In the genomic region with DNA sequence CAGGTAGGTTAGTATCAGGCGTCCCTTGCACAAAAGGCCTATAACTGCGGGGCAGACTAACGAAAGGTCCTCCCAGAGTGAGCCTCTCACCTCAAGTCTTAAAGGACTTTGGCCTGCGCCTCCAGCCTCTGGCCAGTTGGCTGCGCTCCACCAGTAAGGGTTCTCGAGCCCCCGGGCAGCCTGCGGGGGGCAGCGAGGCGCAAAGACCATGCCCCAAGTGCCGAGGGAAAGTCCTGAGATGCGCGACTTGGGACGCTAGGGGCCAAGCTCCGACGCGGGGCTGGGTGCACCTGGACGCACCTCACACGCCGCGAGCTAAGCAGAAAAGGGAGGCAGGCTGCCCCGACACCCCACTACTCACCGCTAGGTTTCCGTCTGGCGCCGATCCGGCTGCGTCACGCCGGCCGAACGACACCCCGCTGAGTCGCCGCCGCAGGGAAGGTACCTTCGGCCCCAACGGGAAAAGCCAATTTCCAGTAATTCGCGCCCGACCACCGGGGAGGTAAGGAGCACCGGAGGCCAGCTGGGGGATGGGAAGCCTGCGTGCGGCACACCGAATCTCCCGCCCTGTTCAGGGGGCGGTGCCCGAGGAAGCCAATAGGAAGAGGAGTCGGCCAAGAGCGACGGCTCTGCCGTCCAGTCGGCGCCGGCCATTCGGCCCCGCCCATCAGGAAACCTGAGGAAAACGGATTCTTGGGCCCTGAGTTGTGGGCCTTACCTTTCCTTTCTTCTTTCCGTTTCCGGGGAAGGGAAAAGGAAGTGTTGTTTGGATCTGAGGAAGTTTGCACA, we compare ENCODE assay signal across 8 cellular contexts. TPM values are rescaled to one million over a fixed set of nuclear protein-coding genes. Genes with fewer than 3 reads are reported as not detected.
DNase-seq lines count a peak whose midpoint lies in the region; ATAC-seq and TF ChIP-seq lines count a peak whose summit lies in the region.

ORC2 (minus strand) TSS at position 532 of the 789 bp plus-strand sequence. CDS start 5,537 bp downstream, outside the sequence.

- H3K27ac ChIP-seq in ascending aorta (peak within 1 kb of the TSS; percentile 71 to 82), right cardiac atrium (ENCODE audit: low read length) (peak within 1 kb of the TSS; percentile 54), uterus (peak within 1 kb of the TSS; percentile 86)

- DNase-seq in NCI-H187 treated with DMSO at 0.1 percent for 48 hours (lab: John Stamatoyannopoulos, UW) = peak; percentile 54
- peak; percentile 78 to 97 for DNase-seq in ascending aorta (ENCODE audit: low spot score in 2 of 2)
- peak; percentile 95 to 98 (median 98) for DNase-seq in right cardiac atrium
- DNase-seq in pulmonary artery endothelial cell (ENCODE audit: low read depth, low spot score) = peak; percentile 81
- peak; percentile 94 to 97 for DNase-seq in uterus

- peak in 1 of 2 donors; percentile 40 for TF ChIP-seq POLR2A in uterus (IDR thresholded peaks at IDR 0.05)

- H3K27me3 ChIP-seq in ascending aorta = no peaks in the 10 kb centered on the region
- no peaks in the 10 kb centered on the region for H3K27me3 ChIP-seq in right cardiac atrium (ENCODE audit: control insufficient read depth, insufficient read depth)
- H3K27me3 ChIP-seq in uterus = no peaks in the 10 kb centered on the region

- TF ChIP-seq CTCF in ascending aorta (IDR thresholded peaks at IDR 0.05) = peak; percentile 44 to 73 (median 50)
- peak in 3 of 4 experiments; percentile 33 to 68 (median 62) for TF ChIP-seq CTCF in uterus (IDR thresholded peaks at IDR 0.05)

- H3K4me1 ChIP-seq in ascending aorta = peaks cover 0 to 8% of the 10 kb centered on the region in 2 donors
- H3K4me1 ChIP-seq in right cardiac atrium (ENCODE audit: control insufficient read depth, insufficient read depth, low read length) = peaks cover 1% of the 10 kb centered on the region
- peaks cover 11 to 15% of the 10 kb centered on the region in 2 donors for H3K4me1 ChIP-seq in uterus

- H3K9me3 ChIP-seq in ascending aorta (no peaks in the 10 kb centered on the region), right cardiac atrium (ENCODE audit: control insufficient read depth, low read length) (no peaks in the 10 kb centered on the region), uterus (no peaks in the 10 kb centered on the region)

- WGBS in right cardiac atrium = under 1% methylated on average over 61 of the region's 61 CpGs

- ATAC-seq in GM18502 (IDR thresholded peaks at IDR 0.05; ENCODE audit: poor library complexity, unreplicated experiment) = peak; percentile 94
- ATAC-seq in HG02970 (IDR thresholded peaks at IDR 0.05; ENCODE audit: low FRiP score, unreplicated experiment) = peak; percentile 93
- ATAC-seq in right cardiac atrium = peak; percentile 99 to 100

- intact Hi-C loops in T-helper 2 cell treated with Interferon-gamma antibody and Interleukin-4, amounts not matched to agents 100 ng/mL and 5 ng/mL, for 36 hours (cut with micrococcal nuclease) = loop anchor here (1.0 to 5.0 kb wide), 7 partner anchors 63 to 213 kb away; partner anchors contain the start of genes BZW1, HYCC2, NIF3L1 and PPIL3
- intact Hi-C loops in ascending aorta (cut with DNase I) (loop anchor here (1.0 to 10.0 kb wide), 5 partner anchors 76 to 679 kb away; partner anchors contain the start of genes CLK1, NIF3L1, PPIL3 and TMEM237), right cardiac atrium (cut with DNase I) (no loop called here), uterus (cut with DNase I; ENCODE audit: low total_unique reads) (no loop called here)

- H3K36me3 ChIP-seq in ascending aorta (peaks cover 0 to 2% of the 10 kb centered on the region in 2 donors), uterus (no peaks in the 10 kb centered on the region)

- H3K4me3 ChIP-seq in ascending aorta = peak within 1 kb of the TSS; percentile 85 to 86
- peak within 1 kb of the TSS; percentile 52 for H3K4me3 ChIP-seq in right cardiac atrium (ENCODE audit: low read length)
- peak within 1 kb of the TSS; percentile 80 to 95 for H3K4me3 ChIP-seq in uterus

RNA-seq across cellular contexts. Expression of gene ORC2, which starts in this region (rescaled TPM):
- 53.8 and 57.6 TPM in 2 replicates for total RNA-seq in T-helper 2 cell treated with Interferon-gamma antibody and Interleukin-4, amounts not matched to agents 100 ng/mL and 5 ng/mL, for 36 hours
- total RNA-seq in ascending aorta (5.2 TPM), right cardiac atrium (10 to 100 TPM; 23.0 to 25.8 (median 23.7) TPM), pulmonary artery endothelial cell (19.8 and 24.8 TPM in 2 replicates), uterus (10 to 100 TPM in 3 of 4 donors, 1 to 10 TPM in 1; 3.5 to 53.3 (median 22.6) TPM)
- polyA plus RNA-seq in right cardiac atrium = 9.4 TPM

Comparison
In these comparisons a context has a peak if more than half of its experiments do, and no peak if none do; other contexts are left out.
1. Peak in every context shown above with its lines: DNase-seq, ATAC-seq, H3K4me3 ChIP-seq and H3K27ac ChIP-seq.
2. intact Hi-C loops: an anchor here in T-helper 2 cell treated with Interferon-gamma antibody and Interleukin-4, amounts not matched to agents 100 ng/mL and 5 ng/mL, for 36 hours (1.0 to 5.0 kb wide) and ascending aorta (1.0 to 10.0 kb wide); none called in right cardiac atrium and uterus.